In genomic region chr2:208315081-208315788, GRCh38 we compare ENCODE assay signal across 9 cellular contexts. TPM values are rescaled to one million over a fixed set of nuclear protein-coding genes. Genes with fewer than 3 reads are reported as not detected.
DNase-seq lines count a peak whose midpoint lies in the region; ATAC-seq and TF ChIP-seq lines count a peak whose summit lies in the region.
"Had no signal": no experiment of that assay in that cellular context is flagged by ENCODE, and none has a peak within 500 bp of the region (broad histone marks: within the 10 kb centered on the region; RNA-seq: fewer than 3 reads in every experiment).

No MANE protein-coding gene starts in this region.

- H3K27ac ChIP-seq in neural progenitor cell = no peak overlapping the region

- H3K9ac ChIP-seq in neural progenitor cell = no peak overlapping the region

- TF ChIP-seq CTCF in astrocyte of the spinal cord (IDR thresholded peaks at IDR 0.05; ENCODE audit: low read depth, low read length) (no peak), neural progenitor cell (IDR thresholded peaks at IDR 0.05) (no peak)

- no peaks in the 10 kb centered on the region for H3K9me3 Mint-ChIP-seq in neural progenitor cell

- peaks cover 2% of the 10 kb centered on the region for H3K27me3 Mint-ChIP-seq in neural progenitor cell (ENCODE audit: insufficient read depth, low read depth)

- DNase-seq in A172 (ENCODE audit: low spot score) (peak; percentile 8), astrocyte of the spinal cord (ENCODE audit: low read depth, low spot score) (peak; percentile 22), pons (ENCODE audit: low spot score) (no peak), superior temporal gyrus (ENCODE audit: extremely low spot score) (no peak), mesenteric fat pad (ENCODE audit: low spot score) (no peak), neural progenitor cell (ENCODE audit: low spot score) (no peak)
- DNase-seq: SHP77 had no signal

- no peak overlapping the region for H2AFZ ChIP-seq in neural progenitor cell (replicated peaks)

- H3F3A ChIP-seq in neural progenitor cell (ENCODE audit: low read depth) = peaks cover 3% of the 10 kb centered on the region

- no peak overlapping the region for H3K4me3 ChIP-seq in astrocyte of the spinal cord (ENCODE audit: low read depth, low read length)
- no peak overlapping the region for H3K4me3 ChIP-seq in neural progenitor cell

- no peaks in the 10 kb centered on the region for H4K20me1 ChIP-seq in neural progenitor cell (ENCODE audit: low read depth)

- H3K36me3 Mint-ChIP-seq in neural progenitor cell = peaks cover 26% of the 10 kb centered on the region

- no peak overlapping the region for H3K27ac Mint-ChIP-seq in neural progenitor cell

- ATAC-seq in GM19025 (IDR thresholded peaks at IDR 0.05; ENCODE audit: low read depth, unreplicated experiment) (peak; percentile 58), HG03060 (IDR thresholded peaks at IDR 0.05; ENCODE audit: low read depth, unreplicated experiment) (peak; percentile 59)

- H3K27me3 ChIP-seq in neural progenitor cell = no peaks in the 10 kb centered on the region

- in situ Hi-C loops in astrocyte of the spinal cord (cut with HindIII; ENCODE audit: low sequenced_read_pairs) = no loop called here

- H3K79me2 ChIP-seq in neural progenitor cell (ENCODE audit: low read depth) = no peaks in the 10 kb centered on the region

- H3K4me1 Mint-ChIP-seq in neural progenitor cell = no peaks in the 10 kb centered on the region

- no peak overlapping the region for H3K4me2 ChIP-seq in neural progenitor cell

- H3K9me3 ChIP-seq in neural progenitor cell (ENCODE audit: low read depth) = no peaks in the 10 kb centered on the region

- H3K36me3 ChIP-seq in neural progenitor cell = peaks cover 15% of the 10 kb centered on the region

- H3K4me3 Mint-ChIP-seq in neural progenitor cell = no peak overlapping the region

- H3K4me1 ChIP-seq in neural progenitor cell = no peaks in the 10 kb centered on the region

RNA-seq across cellular contexts. Expression of gene PIKFYVE, which starts 49.2 kb away (rescaled TPM):
- 25.6 and 29.2 TPM in 2 replicates for total RNA-seq in A172 (2014; rRNA removed; shearing (Covaris generic))
- 29.6 TPM for total RNA-seq in mesenteric fat pad
- 44.0 and 51.6 TPM in 2 replicates for total RNA-seq in neural progenitor cell (ENCODE audit: low replicate concordance)

Comparison
In these comparisons a context has a peak if more than half of its experiments do, and no peak if none do; other contexts are left out.
1. DNase-seq: peak in A172 (single experiment) and astrocyte of the spinal cord (single experiment); none in pons (single experiment), superior temporal gyrus (single experiment), mesenteric fat pad (single experiment) and neural progenitor cell (single experiment).